ENCODE assay signal across 1 cellular context in the genomic region with DNA sequence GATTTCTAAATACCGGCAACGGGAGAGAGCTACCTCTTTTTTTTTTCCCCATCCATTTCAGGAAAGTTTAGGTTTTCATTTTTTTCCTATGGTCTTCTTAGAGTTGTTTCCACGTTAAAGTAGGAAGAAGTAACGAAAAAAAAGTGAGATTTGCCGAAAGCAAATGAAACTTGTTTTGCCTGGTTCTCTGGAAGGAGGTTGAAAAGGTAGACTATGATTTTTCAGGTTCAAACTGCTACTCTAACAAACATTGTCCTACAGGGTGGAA.
A peak's percentile ranks its signal among the peaks of the same experiment; 100 is the strongest.
TF ChIP-seq lines count a peak whose summit lies in the region.

No MANE protein-coding gene starts in this region.

TF ChIP-seq in K562, 482 proteins besides CTCF, POLR2A, EP300 and RAD21 (continued from another document):
- TF ChIP-seq ZNF644 (tag; IDR thresholded peaks at IDR 0.05; ENCODE audit: low read depth) (0 out of 2 replicates have a peak, but pooled peaks have one; percentile 43), XRCC5 (IDR thresholded peaks at IDR 0.05; ENCODE audit: low read depth, low read length) (no peak), NFE2 (IDR thresholded peaks at IDR 0.05; ENCODE audit: low read depth) (no peak), SUPT5H (IDR thresholded peaks at IDR 0.05) (no peak), KDM5B (IDR thresholded peaks at IDR 0.05; ENCODE audit: insufficient replicate concordance, low read depth, low read length) (no peak), RCOR1 (IDR thresholded peaks at IDR 0.05; ENCODE audit: borderline replicate concordance in 1 of 2, low read depth in 2 of 2, low read length in 2 of 2) (no peak), HSF4 (CRISPR knock-in tag; IDR thresholded peaks at IDR 0.05; ENCODE audit: borderline replicate concordance) (no peak), ZNF311 (CRISPR knock-in tag; IDR thresholded peaks at IDR 0.05) (no peak), PRMT5 (CRISPR knock-in tag; IDR thresholded peaks at IDR 0.05) (no peak), SMC3 (conservative IDR thresholded peaks at IDR 0.05; ENCODE audit: insufficient read depth, low read depth, low read length) (no peak), OTX1 (CRISPR knock-in tag; IDR thresholded peaks at IDR 0.05) (0 out of 2 replicates have a peak, but pooled peaks have one; percentile 4), RBBP5 (IDR thresholded peaks at IDR 0.05; ENCODE audit: borderline replicate concordance, insufficient read depth, low read length, poor library complexity, severe bottlenecking) (no peak), GATA2 (CRISPR knock-in tag; IDR thresholded peaks at IDR 0.05) (no peak), MCM3 (IDR thresholded peaks at IDR 0.05) (no peak), MAFK (IDR thresholded peaks at IDR 0.05; ENCODE audit: low read length) (no peak), PHF20 (IDR thresholded peaks at IDR 0.05; ENCODE audit: partially characterized antibody) (no peak), ZNF75A (CRISPR knock-in tag; IDR thresholded peaks at IDR 0.05) (no peak), ZFX (CRISPR knock-in tag; IDR thresholded peaks at IDR 0.05) (no peak), NFXL1 (CRISPR knock-in tag; IDR thresholded peaks at IDR 0.05) (no peak), NFRKB (IDR thresholded peaks at IDR 0.05; ENCODE audit: low read depth) (no peak), TOE1 (IDR thresholded peaks at IDR 0.05; ENCODE audit: borderline replicate concordance) (no peak), TOE1 (CRISPR knock-in tag; IDR thresholded peaks at IDR 0.05; ENCODE audit: borderline replicate concordance, low read depth) (no peak), TCF7 (IDR thresholded peaks at IDR 0.05; ENCODE audit: borderline replicate concordance) (no peak), CEBPB (tag; IDR thresholded peaks at IDR 0.05) (no peak), ZNF589 (CRISPR knock-in tag; IDR thresholded peaks at IDR 0.05; ENCODE audit: low read depth) (peak; percentile 39; the same call in 1 of the 2 replicates), RHOXF2B (CRISPR knock-in tag; conservative IDR thresholded peaks at IDR 0.05) (no peak), ARHGAP35 (IDR thresholded peaks at IDR 0.05; ENCODE audit: partially characterized antibody) (no peak), CHCHD3 (CRISPR knock-in tag; IDR thresholded peaks at IDR 0.05) (no peak), NFE2L1 (tag; IDR thresholded peaks at IDR 0.05; ENCODE audit: borderline replicate concordance, low read depth) (no peak), LCOR (CRISPR knock-in tag; IDR thresholded peaks at IDR 0.05) (no peak), U2AF2 (optimal IDR thresholded peaks at IDR 0.05; ENCODE audit: low read depth, low read length) (no peak), ZNF165 (CRISPR knock-in tag; IDR thresholded peaks at IDR 0.05; ENCODE audit: borderline replicate concordance) (no peak)
- TF ChIP-seq, protein P1, sequence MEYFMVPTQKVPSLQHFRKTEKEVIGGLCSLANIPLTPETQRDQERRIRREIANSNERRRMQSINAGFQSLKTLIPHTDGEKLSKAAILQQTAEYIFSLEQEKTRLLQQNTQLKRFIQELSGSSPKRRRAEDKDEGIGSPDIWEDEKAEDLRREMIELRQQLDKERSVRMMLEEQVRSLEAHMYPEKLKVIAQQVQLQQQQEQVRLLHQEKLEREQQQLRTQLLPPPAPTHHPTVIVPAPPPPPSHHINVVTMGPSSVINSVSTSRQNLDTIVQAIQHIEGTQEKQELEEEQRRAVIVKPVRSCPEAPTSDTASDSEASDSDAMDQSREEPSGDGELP (CRISPR knock-in tag; IDR thresholded peaks at IDR 0.05; ENCODE audit: borderline replicate concordance): no peak
- TF ChIP-seq, protein P2, sequence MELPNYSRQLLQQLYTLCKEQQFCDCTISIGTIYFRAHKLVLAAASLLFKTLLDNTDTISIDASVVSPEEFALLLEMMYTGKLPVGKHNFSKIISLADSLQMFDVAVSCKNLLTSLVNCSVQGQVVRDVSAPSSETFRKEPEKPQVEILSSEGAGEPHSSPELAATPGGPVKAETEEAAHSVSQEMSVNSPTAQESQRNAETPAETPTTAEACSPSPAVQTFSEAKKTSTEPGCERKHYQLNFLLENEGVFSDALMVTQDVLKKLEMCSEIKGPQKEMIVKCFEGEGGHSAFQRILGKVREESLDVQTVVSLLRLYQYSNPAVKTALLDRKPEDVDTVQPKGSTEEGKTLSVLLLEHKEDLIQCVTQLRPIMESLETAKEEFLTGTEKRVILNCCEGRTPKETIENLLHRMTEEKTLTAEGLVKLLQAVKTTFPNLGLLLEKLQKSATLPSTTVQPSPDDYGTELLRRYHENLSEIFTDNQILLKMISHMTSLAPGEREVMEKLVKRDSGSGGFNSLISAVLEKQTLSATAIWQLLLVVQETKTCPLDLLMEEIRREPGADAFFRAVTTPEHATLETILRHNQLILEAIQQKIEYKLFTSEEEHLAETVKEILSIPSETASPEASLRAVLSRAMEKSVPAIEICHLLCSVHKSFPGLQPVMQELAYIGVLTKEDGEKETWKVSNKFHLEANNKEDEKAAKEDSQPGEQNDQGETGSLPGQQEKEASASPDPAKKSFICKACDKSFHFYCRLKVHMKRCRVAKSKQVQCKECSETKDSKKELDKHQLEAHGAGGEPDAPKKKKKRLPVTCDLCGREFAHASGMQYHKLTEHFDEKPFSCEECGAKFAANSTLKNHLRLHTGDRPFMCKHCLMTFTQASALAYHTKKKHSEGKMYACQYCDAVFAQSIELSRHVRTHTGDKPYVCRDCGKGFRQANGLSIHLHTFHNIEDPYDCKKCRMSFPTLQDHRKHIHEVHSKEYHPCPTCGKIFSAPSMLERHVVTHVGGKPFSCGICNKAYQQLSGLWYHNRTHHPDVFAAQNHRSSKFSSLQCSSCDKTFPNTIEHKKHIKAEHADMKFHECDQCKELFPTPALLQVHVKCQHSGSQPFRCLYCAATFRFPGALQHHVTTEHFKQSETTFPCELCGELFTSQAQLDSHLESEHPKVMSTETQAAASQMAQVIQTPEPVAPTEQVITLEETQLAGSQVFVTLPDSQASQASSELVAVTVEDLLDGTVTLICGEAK (IDR thresholded peaks at IDR 0.05): 0 out of 2 replicates have a peak, but pooled peaks have one; percentile 27
- TF ChIP-seq, protein P2 (CRISPR knock-in tag; IDR thresholded peaks at IDR 0.05): no peak
- TF ChIP-seq, protein P3, sequence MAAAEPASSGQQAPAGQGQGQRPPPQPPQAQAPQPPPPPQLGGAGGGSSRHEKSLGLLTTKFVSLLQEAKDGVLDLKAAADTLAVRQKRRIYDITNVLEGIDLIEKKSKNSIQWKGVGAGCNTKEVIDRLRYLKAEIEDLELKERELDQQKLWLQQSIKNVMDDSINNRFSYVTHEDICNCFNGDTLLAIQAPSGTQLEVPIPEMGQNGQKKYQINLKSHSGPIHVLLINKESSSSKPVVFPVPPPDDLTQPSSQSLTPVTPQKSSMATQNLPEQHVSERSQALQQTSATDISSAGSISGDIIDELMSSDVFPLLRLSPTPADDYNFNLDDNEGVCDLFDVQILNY (CRISPR knock-in tag; IDR thresholded peaks at IDR 0.05): no peak
- TF ChIP-seq, protein P4, sequence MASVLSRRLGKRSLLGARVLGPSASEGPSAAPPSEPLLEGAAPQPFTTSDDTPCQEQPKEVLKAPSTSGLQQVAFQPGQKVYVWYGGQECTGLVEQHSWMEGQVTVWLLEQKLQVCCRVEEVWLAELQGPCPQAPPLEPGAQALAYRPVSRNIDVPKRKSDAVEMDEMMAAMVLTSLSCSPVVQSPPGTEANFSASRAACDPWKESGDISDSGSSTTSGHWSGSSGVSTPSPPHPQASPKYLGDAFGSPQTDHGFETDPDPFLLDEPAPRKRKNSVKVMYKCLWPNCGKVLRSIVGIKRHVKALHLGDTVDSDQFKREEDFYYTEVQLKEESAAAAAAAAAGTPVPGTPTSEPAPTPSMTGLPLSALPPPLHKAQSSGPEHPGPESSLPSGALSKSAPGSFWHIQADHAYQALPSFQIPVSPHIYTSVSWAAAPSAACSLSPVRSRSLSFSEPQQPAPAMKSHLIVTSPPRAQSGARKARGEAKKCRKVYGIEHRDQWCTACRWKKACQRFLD (CRISPR knock-in tag; IDR thresholded peaks at IDR 0.05): peak; percentile 23; the same call in 1 of the 2 replicates
- TF ChIP-seq, protein P5, sequence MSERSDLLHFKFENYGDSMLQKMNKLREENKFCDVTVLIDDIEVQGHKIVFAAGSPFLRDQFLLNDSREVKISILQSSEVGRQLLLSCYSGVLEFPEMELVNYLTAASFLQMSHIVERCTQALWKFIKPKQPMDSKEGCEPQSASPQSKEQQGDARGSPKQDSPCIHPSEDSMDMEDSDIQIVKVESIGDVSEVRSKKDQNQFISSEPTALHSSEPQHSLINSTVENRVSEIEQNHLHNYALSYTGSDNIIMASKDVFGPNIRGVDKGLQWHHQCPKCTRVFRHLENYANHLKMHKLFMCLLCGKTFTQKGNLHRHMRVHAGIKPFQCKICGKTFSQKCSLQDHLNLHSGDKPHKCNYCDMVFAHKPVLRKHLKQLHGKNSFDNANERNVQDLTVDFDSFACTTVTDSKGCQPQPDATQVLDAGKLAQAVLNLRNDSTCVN (CRISPR knock-in tag; IDR thresholded peaks at IDR 0.05): no peak
- TF ChIP-seq, protein P6, sequence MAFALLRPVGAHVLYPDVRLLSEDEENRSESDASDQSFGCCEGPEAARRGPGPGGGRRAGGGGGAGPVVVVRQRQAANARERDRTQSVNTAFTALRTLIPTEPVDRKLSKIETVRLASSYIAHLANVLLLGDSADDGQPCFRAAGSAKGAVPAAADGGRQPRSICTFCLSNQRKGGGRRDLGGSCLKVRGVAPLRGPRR (CRISPR knock-in tag; IDR thresholded peaks at IDR 0.05): 0 out of 2 replicates have a peak, but pooled peaks have one; percentile 18
